26 cellular contexts compared by ENCODE assay signal in genomic region chr3:78912217-78912616, GRCh38.
A peak's percentile ranks its signal among the peaks of the same experiment; 100 is the strongest.
DNase-seq lines count a peak whose midpoint lies in the region; ATAC-seq, FAIRE-seq and TF ChIP-seq lines count a peak whose summit lies in the region.
"Had no signal": no experiment of that assay in that cellular context is flagged by ENCODE, and none has a peak within 500 bp of the region (broad histone marks: within the 10 kb centered on the region; RNA-seq: fewer than 3 reads in every experiment).

No MANE protein-coding gene starts in this region.

- TF ChIP-seq CTCF in D721Med (IDR thresholded peaks at IDR 0.05; ENCODE audit: insufficient read depth, missing control alignments): no peak
- TF ChIP-seq CTCF in IMR-90 (conservative IDR thresholded peaks at IDR 0.05; ENCODE audit: low read depth, low read length): no peak
- TF ChIP-seq CTCF in tibial nerve (IDR thresholded peaks at IDR 0.05): no peak

- no peak overlapping the region for H3K4me3 ChIP-seq in IMR-90 (ENCODE audit: insufficient read depth, low read depth, low read length)
- H3K4me3 ChIP-seq in tibial nerve: no peak overlapping the region
- no peak overlapping the region for H3K4me3 ChIP-seq in CD8-positive, alpha-beta memory T cell (ENCODE audit: low read length)
- H3K4me3 ChIP-seq: GM23338, right lobe of liver, upper lobe of right lung had no signal

- H2BK20ac ChIP-seq in IMR-90 (ENCODE audit: low read depth, low read length): no peak overlapping the region

- no peak for TF ChIP-seq RAD21 in IMR-90 (IDR thresholded peaks at IDR 0.05; ENCODE audit: low read length)

- no peaks in the 10 kb centered on the region for H3K9me3 ChIP-seq in IMR-90 (ENCODE audit: control insufficient read depth, insufficient read depth, low read length)
- H3K9me3 ChIP-seq in tibial nerve: no peaks in the 10 kb centered on the region
- no peaks in the 10 kb centered on the region for H3K9me3 ChIP-seq in CD8-positive, alpha-beta memory T cell (ENCODE audit: low read length)
- H3K9me3 ChIP-seq: right lobe of liver, upper lobe of right lung had no signal

- intact Hi-C loops in IMR-90 (cut with micrococcal nuclease): no loop called here

- no peak overlapping the region for H3K4me3 Mint-ChIP-seq in stimulated activated naive B cell treated with anti-CD40 and anti-IgM and Interleukin-4, amounts not matched to agents 10 μg/mL and 1 μg/mL and 100 μg/mL, for 72 hours
- H3K4me3 Mint-ChIP-seq in CD8-positive, alpha-beta memory T cell: no peak overlapping the region
- H3K4me3 Mint-ChIP-seq: activated CD8-positive, alpha-beta memory T cell treated with anti-CD3 and anti-CD28 coated beads, Interleukin-2, amount 10 ng/mL, durations not matched to agents 7 days and 5 days; central memory CD8-positive, alpha-beta T cell; GM23338; IgD-negative memory B cell; memory B cell; WTC11 had no signal

- in situ Hi-C loops in IMR-90 (cut with MboI; ENCODE audit: low sequenced_read_pairs): no loop called here

- no peaks in the 10 kb centered on the region for H3K9me1 ChIP-seq in IMR-90 (ENCODE audit: insufficient read depth, low read length)

- H4K91ac ChIP-seq in IMR-90 (ENCODE audit: insufficient read depth, low read depth, low read length): no peak overlapping the region

- peak overlapping the region in 1 of 2 experiments; percentile 38; a peak in 1 of 4 replicates for H4K8ac ChIP-seq in IMR-90 (ENCODE audit: low read depth in 2 of 2, low read length in 2 of 2)

- no peak overlapping the region for H2AK5ac ChIP-seq in IMR-90 (ENCODE audit: low read depth, low read length)

- dilution Hi-C loops in IMR-90 (cut with HindIII; ENCODE audit: low sequenced_read_pairs, unreplicated experiment): no loop called here

- TF ChIP-seq POLR2A in IMR-90 (IDR thresholded peaks at IDR 0.05; ENCODE audit: low read depth, low read length) (no peak), tibial nerve (IDR thresholded peaks at IDR 0.05) (no peak)

- peaks cover 2% of the 10 kb centered on the region for H3K4me1 ChIP-seq in IMR-90 (ENCODE audit: control insufficient read depth, insufficient read depth, low read length)
- no peaks in the 10 kb centered on the region for H3K4me1 ChIP-seq in tibial nerve
- H3K4me1 ChIP-seq in CD8-positive, alpha-beta memory T cell (ENCODE audit: insufficient read depth, low read length): no peaks in the 10 kb centered on the region
- H3K4me1 ChIP-seq: right lobe of liver, upper lobe of right lung had no signal

- TF ChIP-seq EP300 in tibial nerve (IDR thresholded peaks at IDR 0.05): no peak

- H3K36me3 ChIP-seq in IMR-90 (ENCODE audit: control insufficient read depth, insufficient read depth, low read length): no peaks in the 10 kb centered on the region
- H3K36me3 ChIP-seq in tibial nerve: no peaks in the 10 kb centered on the region
- no peaks in the 10 kb centered on the region for H3K36me3 ChIP-seq in CD8-positive, alpha-beta memory T cell (ENCODE audit: insufficient read depth, low read length)
- H3K36me3 ChIP-seq: right lobe of liver, upper lobe of right lung had no signal

- no peak overlapping the region for H3K4ac ChIP-seq in IMR-90 (ENCODE audit: low read depth, low read length)

- no peak overlapping the region; the same call in 2 of the 3 replicates for H2BK15ac ChIP-seq in IMR-90 (ENCODE audit: low read depth, low read length)

- 0 out of 4 replicates have a peak, but pooled peaks cover 0 to 2% of the 10 kb centered on the region in 2 experiments for H3K79me1 ChIP-seq in IMR-90 (ENCODE audit: low read depth in 1 of 2, low read length in 2 of 2)

- H4K20me1 ChIP-seq in IMR-90 (ENCODE audit: insufficient read depth, low read length): no peaks in the 10 kb centered on the region

- no peak overlapping the region for H2BK5ac ChIP-seq in IMR-90 (ENCODE audit: low read depth, low read length, poor library complexity, severe bottlenecking)

- H3K14ac ChIP-seq in IMR-90 (replicated peaks; ENCODE audit: low read depth, low read length): no peak overlapping the region

- no peak overlapping the region for H3K27ac Mint-ChIP-seq in stimulated activated naive B cell treated with anti-CD40 and anti-IgM and Interleukin-4, amounts not matched to agents 10 μg/mL and 1 μg/mL and 100 μg/mL, for 72 hours
- H3K27ac Mint-ChIP-seq in CD8-positive, alpha-beta memory T cell: no peak overlapping the region
- H3K27ac Mint-ChIP-seq: activated CD8-positive, alpha-beta memory T cell treated with anti-CD3 and anti-CD28 coated beads, Interleukin-2, amount 10 ng/mL, durations not matched to agents 7 days and 5 days; GM23338; IgD-negative memory B cell; memory B cell; WTC11 had no signal

- WGBS in IMR-90 (ENCODE audit: extremely low coverage in 2 of 2, insufficient read length in 1 of 2), 2 experiments: no CpG with 5 or more reads among the region's 6 CpGs
- 86 to 88% methylated on average over 6 of the region's 6 CpGs for WGBS in tibial nerve, 2 donors

- H3K4me1 Mint-ChIP-seq in stimulated activated naive B cell treated with anti-CD40 and anti-IgM and Interleukin-4, amounts not matched to agents 10 μg/mL and 1 μg/mL and 100 μg/mL, for 72 hours: no peaks in the 10 kb centered on the region
- no peaks in the 10 kb centered on the region for H3K4me1 Mint-ChIP-seq in CD8-positive, alpha-beta memory T cell
- H3K4me1 Mint-ChIP-seq: activated CD8-positive, alpha-beta memory T cell treated with anti-CD3 and anti-CD28 coated beads, Interleukin-2, amount 10 ng/mL, durations not matched to agents 7 days and 5 days; central memory CD8-positive, alpha-beta T cell; IgD-negative memory B cell; memory B cell had no signal

- no peak overlapping the region for H2AK9ac ChIP-seq in IMR-90 (replicated peaks; ENCODE audit: low read depth, low read length, poor library complexity)

- no peak overlapping the region for H2BK120ac ChIP-seq in IMR-90 (ENCODE audit: low read depth, low read length)

- H2AFZ ChIP-seq in IMR-90 (replicated peaks; ENCODE audit: low read length, poor library complexity): no peak overlapping the region
- H2AFZ ChIP-seq: GM23338 had no signal

- H3K27me3 Mint-ChIP-seq in stimulated activated naive B cell treated with anti-CD40 and anti-IgM and Interleukin-4, amounts not matched to agents 10 μg/mL and 1 μg/mL and 100 μg/mL, for 72 hours: no peaks in the 10 kb centered on the region
- no peaks in the 10 kb centered on the region for H3K27me3 Mint-ChIP-seq in CD8-positive, alpha-beta memory T cell
- H3K27me3 Mint-ChIP-seq: activated CD8-positive, alpha-beta memory T cell treated with anti-CD3 and anti-CD28 coated beads, Interleukin-2, amount 10 ng/mL, durations not matched to agents 7 days and 5 days; central memory CD8-positive, alpha-beta T cell; IgD-negative memory B cell; memory B cell had no signal

- FAIRE-seq in D721Med (lab: Jason Lieb, UNC): peak; percentile 98

- no peak overlapping the region for H3K56ac ChIP-seq in IMR-90 (ENCODE audit: extremely low read depth, insufficient read depth, low read length)

- H4K5ac ChIP-seq in IMR-90 (ENCODE audit: low read depth, low read length): peak overlapping the region; percentile 36; the same call in 1 of the 2 replicates

- CTCF ChIA-PET in IMR-90 (lab: Yijun Ruan, JAX): interaction anchor here (1.1 kb wide), 1 partner anchor 12 kb away, joined by 3 read pairs; no protein-coding TSS in a partner anchor
- CTCF ChIA-PET in CD8-positive, alpha-beta memory T cell (lab: Charles Lee): no interaction called here

- ATAC-seq in IMR-90 (ENCODE audit: low read depth): peak; percentile 24; the same call in 1 of the 2 replicates
- no peak for ATAC-seq in stimulated activated naive B cell treated with anti-CD40 and anti-IgM and Interleukin-4, amounts not matched to agents 10 μg/mL and 1 μg/mL and 100 μg/mL, for 72 hours (replicated peaks)
- ATAC-seq: activated CD8-positive, alpha-beta memory T cell treated with anti-CD3 and anti-CD28 coated beads, Interleukin-2, amount 10 ng/mL, durations not matched to agents 7 days and 5 days; GM23338; left lobe of liver; upper lobe of right lung; WTC11 had no signal

- peaks cover 0 to under 1% of the 10 kb centered on the region in 2 donors for H3K9me3 Mint-ChIP-seq in stimulated activated naive B cell treated with anti-CD40 and anti-IgM and Interleukin-4, amounts not matched to agents 10 μg/mL and 1 μg/mL and 100 μg/mL, for 72 hours
- peaks cover 1 to 17% (median 2%) of the 10 kb centered on the region in 5 donors for H3K9me3 Mint-ChIP-seq in CD8-positive, alpha-beta memory T cell
- H3K9me3 Mint-ChIP-seq: GM23338, WTC11 had no signal

- H3K36me3 Mint-ChIP-seq in stimulated activated naive B cell treated with anti-CD40 and anti-IgM and Interleukin-4, amounts not matched to agents 10 μg/mL and 1 μg/mL and 100 μg/mL, for 72 hours: no peaks in the 10 kb centered on the region
- H3K36me3 Mint-ChIP-seq in CD8-positive, alpha-beta memory T cell: no peaks in the 10 kb centered on the region
- H3K36me3 Mint-ChIP-seq: activated CD8-positive, alpha-beta memory T cell treated with anti-CD3 and anti-CD28 coated beads, Interleukin-2, amount 10 ng/mL, durations not matched to agents 7 days and 5 days; IgD-negative memory B cell; memory B cell; WTC11 had no signal

- DNase-seq in D721Med (ENCODE audit: insufficient read length, low spot score) (no peak), IMR-90 (no peak), NCI-H524 treated with DMSO at 0.1 percent for 48 hours (lab: John Stamatoyannopoulos, UW) (peak; percentile 86), cerebellar cortex (ENCODE audit: low spot score) (peak; percentile 65), tibial nerve (ENCODE audit: low spot score in 2 of 2) (no peak)
- no peak for DNase-seq in stimulated activated naive B cell treated with anti-CD40 and anti-IgM and Interleukin-4, amounts not matched to agents 10 μg/mL and 1 μg/mL and 100 μg/mL, for 72 hours
- DNase-seq in CD8-positive, alpha-beta memory T cell: no peak
- DNase-seq: activated CD8-positive, alpha-beta memory T cell treated with anti-CD3 and anti-CD28 coated beads, Interleukin-2, amount 10 ng/mL, durations not matched to agents 7 days and 5 days; activated naive CD4-positive, alpha-beta T cell; activated T-cell treated with anti-CD3 and anti-CD28 coated beads, Interleukin-2, amount 50 U/mL, for 48 hours; EL; NCI-H1048; NCI-H748 treated with DMSO at 0.1 percent for 48 hours; OCI-M1; right lobe of liver; stimulated activated CD4-positive, alpha-beta T cell treated with anti-CD3 and anti-CD28 coated beads, Interleukin-2, amount 100 ng/mL, for 48 hours; SW 1271; T1000; upper lobe of right lung had no signal

- no peak overlapping the region for H3K23ac ChIP-seq in IMR-90 (ENCODE audit: low read depth, low read length)

- H3K9ac ChIP-seq in IMR-90 (ENCODE audit: low read depth, low read length): no peak overlapping the region

- POLR2A ChIA-PET in IMR-90 (lab: Charles Lee; ENCODE audit: unreplicated experiment): no interaction called here
- POLR2A ChIA-PET in CD8-positive, alpha-beta memory T cell (lab: Charles Lee): no interaction called here

- BruUV-seq in IMR-90 (replicated peaks; lab: Mats Ljungman, UMichigan): no TSS peak

- no peaks in the 10 kb centered on the region for H3K27me3 ChIP-seq in IMR-90 (ENCODE audit: control insufficient read depth, insufficient read depth, low read length)
- H3K27me3 ChIP-seq in tibial nerve: no peaks in the 10 kb centered on the region
- H3K27me3 ChIP-seq in CD8-positive, alpha-beta memory T cell (ENCODE audit: insufficient read depth, low read length, poor library complexity, severe bottlenecking): no peaks in the 10 kb centered on the region
- H3K27me3 ChIP-seq: right lobe of liver, upper lobe of right lung had no signal

- H3K4me2 ChIP-seq in IMR-90 (ENCODE audit: low read depth, low read length): peak overlapping the region; percentile 61; the same call in 1 of the 2 replicates
- H3K4me2 ChIP-seq: GM23338 had no signal

- H3K18ac ChIP-seq in IMR-90 (ENCODE audit: low read depth, low read length): peak overlapping the region; percentile 57; the same call in 1 of the 2 replicates

- no peak overlapping the region for H3K27ac ChIP-seq in IMR-90 (ENCODE audit: insufficient read depth, low read length)
- H3K27ac ChIP-seq in tibial nerve: no peak overlapping the region
- no peak overlapping the region for H3K27ac ChIP-seq in CD8-positive, alpha-beta memory T cell (ENCODE audit: low read depth, low read length)
- H3K27ac ChIP-seq: C4-2B, right lobe of liver, upper lobe of right lung had no signal

Comparison
In these comparisons a context has a peak if more than half of its experiments do, and no peak if none do; other contexts are left out.
1. DNase-seq: peak in NCI-H524 treated with DMSO at 0.1 percent for 48 hours (single experiment) and cerebellar cortex (single experiment); none in D721Med (single experiment), IMR-90 (single experiment), stimulated activated naive B cell treated with anti-CD40 and anti-IgM and Interleukin-4, amounts not matched to agents 10 μg/mL and 1 μg/mL and 100 μg/mL, for 72 hours (single experiment), tibial nerve (0 of 2) and CD8-positive, alpha-beta memory T cell (0 of 5).